In genomic region chr1:4215391-4215790, GRCh38 we compare ENCODE assay signal across 19 cellular contexts.
DNase-seq lines count a peak whose midpoint lies in the region; ATAC-seq and TF ChIP-seq lines count a peak whose summit lies in the region.
"Had no signal": no experiment of that assay in that cellular context is flagged by ENCODE, and none has a peak within 500 bp of the region (broad histone marks: within the 10 kb centered on the region; RNA-seq: fewer than 3 reads in every experiment).

No MANE protein-coding gene starts in this region.

- H2BK120ac ChIP-seq in neuronal stem cell (ENCODE audit: low read depth, low read length) = no peak overlapping the region

- no peak overlapping the region for H2BK5ac ChIP-seq in neuronal stem cell (ENCODE audit: low read length)

- no peak overlapping the region for H3K27ac ChIP-seq in lung (ENCODE audit: low read depth in 1 of 2, low read length in 1 of 2)
- no peak overlapping the region for H3K27ac ChIP-seq in neuronal stem cell (replicated peaks; ENCODE audit: low read length)
- H3K27ac ChIP-seq in heart right ventricle = no peak overlapping the region
- H3K27ac ChIP-seq: 22Rv1, A549 had no signal

- H3K27me3 ChIP-seq in lung (ENCODE audit: control insufficient read depth, insufficient read depth) (no peaks in the 10 kb centered on the region), neuronal stem cell (ENCODE audit: control insufficient read depth in 3 of 3, insufficient read depth in 3 of 3, low read depth in 1 of 3, low read length in 3 of 3) (no peaks in the 10 kb centered on the region), heart right ventricle (peaks cover 0 to 30% (median 16%) of the 10 kb centered on the region in 7 donors)

- H3K9ac ChIP-seq in neuronal stem cell (ENCODE audit: low read depth, low read length, poor library complexity) = peak overlapping the region; percentile 66

- H2AK5ac ChIP-seq in neuronal stem cell (ENCODE audit: low read depth, low read length) = peak overlapping the region; percentile 40

- peak; percentile 35 for DNase-seq in activated CD8-positive, alpha-beta memory T cell treated with anti-CD3 and anti-CD28 coated beads for 24 hours
- no peak for DNase-seq in activated CD8-positive, alpha-beta memory T cell treated with anti-CD3 and anti-CD28 coated beads, Interleukin-2, amount 50 U/mL, for 4 hours
- DNase-seq in lung (ENCODE audit: low spot score) = peak; percentile 16
- DNase-seq in neuronal stem cell (ENCODE audit: low spot score) = no peak
- DNase-seq in Kasumi-1 (lab: John Stamatoyannopoulos, UW) = no peak
- DNase-seq in heart right ventricle = no peak
- DNase-seq: C1 segment of cervical spinal cord; Calu3; CD4-positive, alpha-beta memory T cell; COR-L47; DMS53; DMS79 treated with DMSO at 0.1 percent for 48 hours; GF-D8; H9; HFFc6 had no signal

- intact Hi-C loops in heart right ventricle (cut with DNase I) = no loop called here

- 82 to 89% methylated on average over 11 of the region's 11 CpGs for WGBS in lung, 2 donors
- WGBS in neuronal stem cell (ENCODE audit: extremely low coverage in 2 of 2, insufficient read length in 2 of 2, insufficient replicate concordance in 1 of 2), 2 donors = no CpG with 5 or more reads among the region's 11 CpGs
- 82 to 90% methylated on average over 11 of the region's 11 CpGs for WGBS in heart right ventricle, 2 donors

- no peak overlapping the region for H4K91ac ChIP-seq in neuronal stem cell (ENCODE audit: low read depth, low read length, poor library complexity)

- no peak for ATAC-seq in lung (ENCODE audit: insufficient read depth, low FRiP score)
- ATAC-seq in heart right ventricle = no peak
- ATAC-seq: A549, GM23338, HCT116 had no signal

- TF ChIP-seq CTCF in lung (IDR thresholded peaks at IDR 0.05; ENCODE audit: control extremely low read depth, extremely low read depth) (no peak), heart right ventricle (IDR thresholded peaks at IDR 0.05) (no peak)

- no peak overlapping the region for H2BK15ac ChIP-seq in neuronal stem cell (ENCODE audit: low read length)

- H3K4me3 ChIP-seq in lung (no peak overlapping the region), neuronal stem cell (ENCODE audit: low read length in 2 of 2) (no peak overlapping the region), heart right ventricle (no peak overlapping the region)
- H3K4me3 ChIP-seq: A549, GM23338 had no signal

- H3K4ac ChIP-seq in neuronal stem cell (ENCODE audit: low read length) = no peak overlapping the region

- no peak overlapping the region for H2BK12ac ChIP-seq in neuronal stem cell (ENCODE audit: low read length)

- no peak overlapping the region for H3K4me2 ChIP-seq in neuronal stem cell (ENCODE audit: insufficient read depth, low read length, poor library complexity, severe bottlenecking)
- H3K4me2 ChIP-seq: A549, GM23338 had no signal

- H4K8ac ChIP-seq in neuronal stem cell (ENCODE audit: low read depth, low read length) = no peak overlapping the region

- H3K9me3 ChIP-seq in lung (ENCODE audit: control insufficient read depth in 2 of 2, insufficient read depth in 1 of 2, low read length in 1 of 2) (peaks cover 0 to 9% of the 10 kb centered on the region in 2 donors), neuronal stem cell (replicated peaks in 1 of 2; ENCODE audit: control insufficient read depth in 2 of 2, insufficient read depth in 1 of 2, low read depth in 1 of 2, low read length in 2 of 2) (peaks cover 0 to 4% of the 10 kb centered on the region in 2 donors), heart right ventricle (no peaks in the 10 kb centered on the region)

- H3K79me1 ChIP-seq in neuronal stem cell (ENCODE audit: low read depth, low read length) = no peaks in the 10 kb centered on the region

- H3K14ac ChIP-seq in neuronal stem cell (ENCODE audit: low read length) = no peak overlapping the region

- H2AFZ ChIP-seq in neuronal stem cell (ENCODE audit: low read length) = no peak overlapping the region
- H2AFZ ChIP-seq: GM23338 had no signal

- no peak overlapping the region for H3K23ac ChIP-seq in neuronal stem cell (ENCODE audit: low read depth, low read length, poor library complexity)

- peak overlapping the region; percentile 35 for H3K18ac ChIP-seq in neuronal stem cell (ENCODE audit: low read length)

- H3K4me1 ChIP-seq in lung (ENCODE audit: control insufficient read depth in 2 of 2, insufficient read depth in 2 of 2, low read length in 2 of 2) (no peaks in the 10 kb centered on the region), neuronal stem cell (ENCODE audit: control insufficient read depth in 2 of 2, insufficient read depth in 1 of 2, low read depth in 1 of 2, low read length in 2 of 2) (peaks cover 0 to 8% of the 10 kb centered on the region in 2 donors), heart right ventricle (no peaks in the 10 kb centered on the region)
- H3K4me1 ChIP-seq: A549 had no signal

- H3K36me3 ChIP-seq in lung (ENCODE audit: control insufficient read depth in 2 of 2, insufficient read depth in 2 of 2, low read length in 2 of 2) (no peaks in the 10 kb centered on the region), neuronal stem cell (replicated peaks in 1 of 2; ENCODE audit: control insufficient read depth in 2 of 2, insufficient read depth in 2 of 2, low read length in 2 of 2) (no peaks in the 10 kb centered on the region), heart right ventricle (no peaks in the 10 kb centered on the region)

Comparison
In these comparisons a context has a peak if more than half of its experiments do, and no peak if none do; other contexts are left out.
1. DNase-seq: peak in activated CD8-positive, alpha-beta memory T cell treated with anti-CD3 and anti-CD28 coated beads for 24 hours (single experiment) and lung (single experiment); none in activated CD8-positive, alpha-beta memory T cell treated with anti-CD3 and anti-CD28 coated beads, Interleukin-2, amount 50 U/mL, for 4 hours (single experiment), neuronal stem cell (single experiment), Kasumi-1 (0 of 2) and heart right ventricle (0 of 2).